Comparison of ENCODE assay signal across 16 cellular contexts in the genomic region with DNA sequence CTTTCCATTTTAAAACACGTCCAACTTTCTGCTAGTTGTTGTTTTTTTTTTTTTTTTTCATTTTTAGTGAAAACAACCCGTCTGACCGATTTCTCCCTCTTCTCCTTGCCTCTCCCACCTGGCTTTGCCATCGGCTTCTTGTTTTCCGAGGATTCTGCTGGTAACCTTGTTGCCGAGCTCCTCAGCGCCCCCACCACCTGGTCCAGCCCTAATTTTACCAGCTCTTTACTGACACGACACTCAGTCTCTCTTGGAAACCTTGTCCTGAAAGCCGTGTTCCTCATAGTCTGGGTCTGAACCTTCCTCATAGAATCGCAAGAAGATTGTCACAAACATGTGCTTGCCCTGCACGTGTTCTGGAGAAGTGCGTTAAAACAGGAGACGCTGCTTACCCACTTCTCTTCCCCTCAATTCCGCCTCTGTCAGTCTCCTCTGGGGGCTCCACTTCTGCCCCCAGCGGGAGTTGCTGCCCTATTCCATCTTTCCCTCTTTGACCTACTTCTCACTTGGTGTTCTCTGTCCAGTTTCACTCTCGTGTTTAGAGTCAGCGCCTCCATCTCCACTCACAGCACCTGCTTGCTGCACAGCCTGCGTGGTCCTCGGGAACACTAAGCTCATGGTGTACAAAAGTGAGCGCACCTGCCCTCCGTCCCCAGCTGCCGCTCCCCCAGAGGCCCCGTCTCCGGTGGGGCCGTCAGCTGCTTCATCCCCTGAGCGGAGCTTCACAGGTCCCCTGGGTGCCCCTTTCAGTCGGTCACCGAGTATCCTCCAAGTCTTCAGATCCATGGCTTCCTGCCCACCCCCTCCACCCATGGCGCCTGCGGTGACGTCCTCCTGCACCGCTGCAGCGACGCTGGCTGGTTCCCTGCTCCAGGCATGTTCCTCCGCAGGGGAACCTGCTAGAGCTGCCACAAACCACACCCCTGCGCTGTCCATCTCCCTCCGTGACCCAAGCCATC. TPM values are rescaled to one million over a fixed set of nuclear protein-coding genes. Genes with fewer than 3 reads are reported as not detected.
DNase-seq lines count a peak whose midpoint lies in the region; ATAC-seq and TF ChIP-seq lines count a peak whose summit lies in the region.
"Had no signal": no experiment of that assay in that cellular context is flagged by ENCODE, and none has a peak within 500 bp of the region (broad histone marks: within the 10 kb centered on the region; RNA-seq: fewer than 3 reads in every experiment).

No MANE protein-coding gene starts in this region.

- H3K4me1 Mint-ChIP-seq in activated T-helper 1 cell treated with anti-CD3 and anti-CD28 coated beads, Interleukin-12 subunit alpha, Interleukin-12 subunit beta, Interleukin-2, Interleukin-4 antibody, amounts not matched to agents 30 ng/mL and 10 ng/mL and 1 ng/mL, durations not matched to agents 14 hours and 24 hours and 36 hours (ENCODE audit: low read depth) = no peaks in the 10 kb centered on the region
- H3K4me1 Mint-ChIP-seq: brain had no signal

- peaks cover 11% of the 10 kb centered on the region for H3K9me3 Mint-ChIP-seq in activated T-helper 1 cell treated with anti-CD3 and anti-CD28 coated beads, Interleukin-12 subunit alpha, Interleukin-12 subunit beta, Interleukin-2, Interleukin-4 antibody, amounts not matched to agents 30 ng/mL and 10 ng/mL and 1 ng/mL, durations not matched to agents 14 hours and 24 hours and 36 hours

- H3K4me3 ChIP-seq in right cardiac atrium (ENCODE audit: low read length) = no peak overlapping the region
- H3K4me3 ChIP-seq in left ventricle myocardium inferior = no peak overlapping the region
- peak overlapping the region in 2 of 3 donors; percentile 19 to 23 for H3K4me3 ChIP-seq in right lobe of liver
- H3K4me3 ChIP-seq in thoracic aorta = peak overlapping the region; percentile 18
- no peak overlapping the region for H3K4me3 ChIP-seq in left lung
- H3K4me3 ChIP-seq: SJCRH30 had no signal

- H3K27ac ChIP-seq in right cardiac atrium (ENCODE audit: low read length) (no peak overlapping the region), left ventricle myocardium inferior (replicated peaks) (no peak overlapping the region), right lobe of liver (no peak overlapping the region), thoracic aorta (no peak overlapping the region), left lung (no peak overlapping the region)
- H3K27ac ChIP-seq: gastrocnemius medialis, SJCRH30 had no signal

- H3K27me3 ChIP-seq in right cardiac atrium (ENCODE audit: control insufficient read depth, insufficient read depth) (no peaks in the 10 kb centered on the region), left ventricle myocardium inferior (ENCODE audit: low read depth) (no peaks in the 10 kb centered on the region), right lobe of liver (no peaks in the 10 kb centered on the region), thoracic aorta (replicated peaks; ENCODE audit: insufficient read depth) (no peaks in the 10 kb centered on the region), left lung (no peaks in the 10 kb centered on the region)
- H3K27me3 ChIP-seq: BE2C, gastrocnemius medialis, SJCRH30 had no signal

- no peak for TF ChIP-seq CTCF in left ventricle myocardium inferior (IDR thresholded peaks at IDR 0.05; ENCODE audit: borderline replicate concordance)
- TF ChIP-seq CTCF in right lobe of liver (IDR thresholded peaks at IDR 0.05) = no peak
- no peak for TF ChIP-seq CTCF in thoracic aorta (IDR thresholded peaks at IDR 0.05)
- no peak for TF ChIP-seq CTCF in left lung (IDR thresholded peaks at IDR 0.05)

- intact Hi-C loops in right cardiac atrium (cut with DNase I) = no loop called here
- intact Hi-C loops in left ventricle myocardium inferior (cut with micrococcal nuclease) = no loop called here
- intact Hi-C loops in activated T-helper 1 cell treated with anti-CD3 and anti-CD28 coated beads, Interleukin-12 subunit alpha, Interleukin-12 subunit beta, Interleukin-2, Interleukin-4 antibody, amounts not matched to agents 30 ng/mL and 10 ng/mL and 1 ng/mL, durations not matched to agents 14 hours and 24 hours and 36 hours (cut with micrococcal nuclease) = no loop called here
- intact Hi-C loops in right lobe of liver (cut with DNase I) = no loop called here
- intact Hi-C loops in left lung (cut with DNase I) = no loop called here

- H3K36me3 ChIP-seq in left ventricle myocardium inferior (peaks cover 25% of the 10 kb centered on the region), right lobe of liver (peaks cover 0 to 18% (median 1%) of the 10 kb centered on the region in 4 donors), thoracic aorta (no peaks in the 10 kb centered on the region), left lung (peaks cover 0 to 35% of the 10 kb centered on the region in 2 donors)

- H3K36me3 Mint-ChIP-seq in activated T-helper 1 cell treated with anti-CD3 and anti-CD28 coated beads, Interleukin-12 subunit alpha, Interleukin-12 subunit beta, Interleukin-2, Interleukin-4 antibody, amounts not matched to agents 30 ng/mL and 10 ng/mL and 1 ng/mL, durations not matched to agents 14 hours and 24 hours and 36 hours (ENCODE audit: low read depth) = peaks cover 14% of the 10 kb centered on the region

- WGBS in right cardiac atrium = 87% methylated on average over 37 of the region's 37 CpGs
- WGBS in right lobe of liver (ENCODE audit: insufficient coverage, low coverage, low lambda C conversion rate, missing lambda C conversion rate) = 88% methylated on average over 31 of the region's 37 CpGs

- H3K4me3 Mint-ChIP-seq in activated T-helper 1 cell treated with anti-CD3 and anti-CD28 coated beads, Interleukin-12 subunit alpha, Interleukin-12 subunit beta, Interleukin-2, Interleukin-4 antibody, amounts not matched to agents 30 ng/mL and 10 ng/mL and 1 ng/mL, durations not matched to agents 14 hours and 24 hours and 36 hours = no peak overlapping the region
- H3K4me3 Mint-ChIP-seq: brain had no signal

- no peak for TF ChIP-seq POLR2A in right lobe of liver (IDR thresholded peaks at IDR 0.05)

- peak overlapping the region; percentile 22 for H3K27ac Mint-ChIP-seq in activated T-helper 1 cell treated with anti-CD3 and anti-CD28 coated beads, Interleukin-12 subunit alpha, Interleukin-12 subunit beta, Interleukin-2, Interleukin-4 antibody, amounts not matched to agents 30 ng/mL and 10 ng/mL and 1 ng/mL, durations not matched to agents 14 hours and 24 hours and 36 hours

- peak in 1 of 3 donors; percentile 43 for DNase-seq in right cardiac atrium
- no peak for DNase-seq in left ventricle myocardium inferior
- no peak for DNase-seq in activated T-helper 1 cell treated with anti-CD3 and anti-CD28 coated beads, Interleukin-12 subunit alpha, Interleukin-12 subunit beta, Interleukin-2, Interleukin-4 antibody, amounts not matched to agents 30 ng/mL and 10 ng/mL and 1 ng/mL, durations not matched to agents 14 hours and 24 hours and 36 hours (ENCODE audit: low spot score)
- no peak for DNase-seq in right lobe of liver
- no peak for DNase-seq in thoracic aorta (ENCODE audit: low spot score)
- no peak for DNase-seq in cerebellar cortex (ENCODE audit: low spot score)
- DNase-seq in left lung = no peak
- DNase-seq: activated CD8-positive, alpha-beta memory T cell treated with anti-CD3 and anti-CD28 coated beads, Interleukin-2, amount 50 U/mL, for 4 hours; BE2C; effector CD8-positive, alpha-beta T cell; gastrocnemius medialis; NCI-H2029 treated with DMSO at 0.1 percent for 48 hours; SJCRH30; stimulated activated CD4-positive, alpha-beta T cell treated with anti-CD3 and anti-CD28 coated beads, Interleukin-4, amount 100 ng/mL, for 24 hours had no signal

- no peaks in the 10 kb centered on the region for H3K27me3 Mint-ChIP-seq in activated T-helper 1 cell treated with anti-CD3 and anti-CD28 coated beads, Interleukin-12 subunit alpha, Interleukin-12 subunit beta, Interleukin-2, Interleukin-4 antibody, amounts not matched to agents 30 ng/mL and 10 ng/mL and 1 ng/mL, durations not matched to agents 14 hours and 24 hours and 36 hours (ENCODE audit: insufficient read depth)
- H3K27me3 Mint-ChIP-seq: brain had no signal

- H3K9me3 ChIP-seq in right cardiac atrium (ENCODE audit: control insufficient read depth, low read length) = no peaks in the 10 kb centered on the region
- H3K9me3 ChIP-seq in left ventricle myocardium inferior (replicated peaks) = peaks cover 9% of the 10 kb centered on the region
- no peaks in the 10 kb centered on the region for H3K9me3 ChIP-seq in right lobe of liver
- peaks cover 7% of the 10 kb centered on the region for H3K9me3 ChIP-seq in thoracic aorta
- peaks cover 0 to 14% of the 10 kb centered on the region in 2 donors for H3K9me3 ChIP-seq in left lung
- H3K9me3 ChIP-seq: BE2C, gastrocnemius medialis, SJCRH30 had no signal

- ATAC-seq in right cardiac atrium = peak; percentile 35 to 48
- peak; percentile 21 to 72 (median 64) for ATAC-seq in right lobe of liver
- ATAC-seq in thoracic aorta (ENCODE audit: insufficient number of reproducible peaks, low FRiP score, low read depth) = no peak
- no peak for ATAC-seq in HG03196 (IDR thresholded peaks at IDR 0.05; ENCODE audit: unreplicated experiment)
- no peak for ATAC-seq in left lung
- ATAC-seq: gastrocnemius medialis had no signal

- H3K4me1 ChIP-seq in right cardiac atrium (ENCODE audit: control insufficient read depth, insufficient read depth, low read length) (no peaks in the 10 kb centered on the region), left ventricle myocardium inferior (no peaks in the 10 kb centered on the region), right lobe of liver (no peaks in the 10 kb centered on the region), thoracic aorta (ENCODE audit: control insufficient read depth in 1 of 2, low read depth in 2 of 2) (no peaks in the 10 kb centered on the region), left lung (peaks cover 0 to 13% of the 10 kb centered on the region in 2 donors)
- H3K4me1 ChIP-seq: BE2C, gastrocnemius medialis, SJCRH30 had no signal

RNA-seq across cellular contexts. Expression of gene CLYBL, which starts 40.1 kb away (rescaled TPM):
- total RNA-seq in right cardiac atrium (10 to 100 TPM; 16.5 to 21.8 (median 19.3) TPM), left ventricle myocardium inferior (25.5 TPM), right lobe of liver (10 to 100 TPM; 38.1 to 56.8 (median 46.4) TPM), thoracic aorta (1 to 10 TPM; 2.8 to 5.4 TPM), left lung (1 to 10 TPM; 6.4 to 7.6 TPM)
- 18.5 TPM for polyA plus RNA-seq in right cardiac atrium
- total RNA-seq in activated T-helper 1 cell treated with anti-CD3 and anti-CD28 coated beads, Interleukin-12 subunit alpha, Interleukin-12 subunit beta, Interleukin-2, Interleukin-4 antibody, amounts not matched to agents 30 ng/mL and 10 ng/mL and 1 ng/mL, durations not matched to agents 14 hours and 24 hours and 36 hours = 1.8 and 2.1 TPM in 2 replicates

Comparison
In these comparisons a context has a peak if more than half of its experiments do, and no peak if none do; other contexts are left out.
1. ATAC-seq: peak in right cardiac atrium (2 of 2) and right lobe of liver (4 of 4); none in thoracic aorta (single experiment), HG03196 (single experiment) and left lung (single experiment).
2. H3K4me3 ChIP-seq: peak in right lobe of liver (2 of 3) and thoracic aorta (single experiment); none in right cardiac atrium (single experiment), left ventricle myocardium inferior (single experiment) and left lung (0 of 2).